In genomic region chr3:47409284-47409683, GRCh38 we compare ENCODE assay signal across 19 cellular contexts. TPM values are rescaled to one million over a fixed set of nuclear protein-coding genes. Genes with fewer than 3 reads are reported as not detected.
DNase-seq lines count a peak whose midpoint lies in the region; ATAC-seq, FAIRE-seq and TF ChIP-seq lines count a peak whose summit lies in the region.
"Had no signal": no experiment of that assay in that cellular context is flagged by ENCODE, and none has a peak within 500 bp of the region (broad histone marks: within the 10 kb centered on the region; RNA-seq: fewer than 3 reads in every experiment).

No MANE protein-coding gene starts in this region.

- H4K20me1 ChIP-seq in endothelial cell of umbilical vein (replicated peaks; ENCODE audit: control insufficient read depth, extremely low read depth, insufficient read depth, low read length): no peaks in the 10 kb centered on the region

- H3K27me3 Mint-ChIP-seq in Caco-2 (ENCODE audit: insufficient read depth, unreplicated experiment): no peaks in the 10 kb centered on the region
- H3K27me3 Mint-ChIP-seq: CD4-positive, alpha-beta T cell had no signal

- dilution Hi-C loops in endothelial cell of umbilical vein (cut with MboI; ENCODE audit: extremely low pct_ligation_motif_present, low sequenced_read_pairs): no loop called here

- in situ Hi-C loops in Panc1 (cut with HindIII; ENCODE audit: low pct_unique_long_range_greater_than_20kb, low sequenced_read_pairs): no loop called here

- TF ChIP-seq CTCF in Caco-2 (IDR thresholded peaks at IDR 0.05; ENCODE audit: insufficient read depth in 1 of 2, low read depth in 1 of 2, low read length in 1 of 2, severe bottlenecking in 1 of 2, unreplicated experiment in 1 of 2): no peak
- TF ChIP-seq CTCF in Panc1 (IDR thresholded peaks at IDR 0.05): no peak
- no peak for TF ChIP-seq CTCF in endothelial cell of umbilical vein (IDR thresholded peaks at IDR 0.05; ENCODE audit: extremely low read depth in 1 of 2, insufficient read depth in 1 of 2, low read depth in 1 of 2, low read length in 2 of 2)

- no peaks in the 10 kb centered on the region for H3K9me3 Mint-ChIP-seq in Caco-2 (ENCODE audit: unreplicated experiment)
- H3K9me3 Mint-ChIP-seq: CD4-positive, alpha-beta T cell had no signal

- DNase-seq in Caco-2: no peak
- DNase-seq in Panc1 (ENCODE audit: low read depth, low spot score): no peak
- no peak for DNase-seq in endothelial cell of umbilical vein (ENCODE audit: low read depth, low spot score)
- DNase-seq in NCI-H446 treated with DMSO at 0.1 percent for 48 hours (lab: John Stamatoyannopoulos, UW): no peak
- DNase-seq in NK-92 (lab: John Stamatoyannopoulos, UW; ENCODE audit: unreplicated experiment): no peak
- no peak for DNase-seq in small intestine
- DNase-seq: ACHN; AML-193; CD4-positive, alpha-beta T cell; DMS79 treated with DMSO at 0.1 percent for 48 hours; GF-D8; GM23248; HCEC 1CT; IMR-90 had no signal

- H3K27ac ChIP-seq in Panc1 (ENCODE audit: low read length): no peak overlapping the region
- no peak overlapping the region for H3K27ac ChIP-seq in endothelial cell of umbilical vein (ENCODE audit: insufficient read depth, low read depth, low read length)
- no peak overlapping the region for H3K27ac ChIP-seq in small intestine (ENCODE audit: low read depth in 1 of 2, low read length in 1 of 2)
- H3K27ac ChIP-seq: C4-2B, GM23248 had no signal

- H2AFZ ChIP-seq in endothelial cell of umbilical vein (ENCODE audit: low read depth, low read length): no peak overlapping the region
- H2AFZ ChIP-seq: GM23248 had no signal

- no peak overlapping the region for H3K4me2 ChIP-seq in endothelial cell of umbilical vein (ENCODE audit: insufficient read depth, low read length)

- H3K36me3 ChIP-seq in Caco-2 (ENCODE audit: control insufficient read depth, insufficient read depth, low read length) (peaks cover 2% of the 10 kb centered on the region), Panc1 (ENCODE audit: control insufficient read depth, insufficient read depth, low read length) (no peaks in the 10 kb centered on the region), endothelial cell of umbilical vein (ENCODE audit: control insufficient read depth in 2 of 2, extremely low read depth in 1 of 2, insufficient read depth in 2 of 2, low read length in 2 of 2) (peaks cover 0 to 67% of the 10 kb centered on the region in 2 experiments), small intestine (ENCODE audit: control insufficient read depth in 2 of 2, insufficient read depth in 2 of 2, low read length in 2 of 2) (peaks cover 25 to 32% of the 10 kb centered on the region in 2 donors)

- no peak overlapping the region for H3K27ac Mint-ChIP-seq in Caco-2 (ENCODE audit: unreplicated experiment)
- H3K27ac Mint-ChIP-seq: CD4-positive, alpha-beta T cell had no signal

- TF ChIP-seq POLR2A in endothelial cell of umbilical vein (IDR thresholded peaks at IDR 0.05; ENCODE audit: low read depth, low read length): no peak

- peaks cover 3% of the 10 kb centered on the region for H3K79me2 ChIP-seq in endothelial cell of umbilical vein (ENCODE audit: control insufficient read depth, insufficient read depth, low read length)

- no peak for ATAC-seq in Panc1
- ATAC-seq: K562 had no signal

- H3K4me3 ChIP-seq in Caco-2 (ENCODE audit: low read depth, low read length): no peak overlapping the region
- H3K4me3 ChIP-seq in Panc1 (ENCODE audit: low read depth in 2 of 2, low read length in 2 of 2): no peak overlapping the region
- no peak overlapping the region for H3K4me3 ChIP-seq in endothelial cell of umbilical vein (replicated peaks in 1 of 3; ENCODE audit: insufficient read depth in 1 of 3, low read depth in 1 of 3, low read length in 3 of 3)
- no peak overlapping the region for H3K4me3 ChIP-seq in small intestine (ENCODE audit: low read depth in 1 of 2, low read length in 2 of 2)
- H3K4me3 ChIP-seq: GM23248, K562 had no signal

- intact Hi-C loops in Caco-2 (cut with micrococcal nuclease; ENCODE audit: unreplicated experiment) (no loop called here), Panc1 (cut with micrococcal nuclease; ENCODE audit: unreplicated experiment) (no loop called here), endothelial cell of umbilical vein (cut with micrococcal nuclease) (no loop called here)

- H3K9me1 ChIP-seq in endothelial cell of umbilical vein (replicated peaks; ENCODE audit: control insufficient read depth, extremely low read depth, insufficient read depth, low read length): no peaks in the 10 kb centered on the region

- H3K9me3 ChIP-seq in Caco-2 (no peaks in the 10 kb centered on the region), Panc1 (ENCODE audit: control insufficient read depth, insufficient read depth, low read depth, low read length) (no peaks in the 10 kb centered on the region), endothelial cell of umbilical vein (replicated peaks; ENCODE audit: control insufficient read depth, insufficient read depth, low read length) (no peaks in the 10 kb centered on the region), small intestine (ENCODE audit: control insufficient read depth, low read depth) (no peaks in the 10 kb centered on the region)

- no peak for FAIRE-seq in endothelial cell of umbilical vein (lab: Jason Lieb, UNC)
- no peak for FAIRE-seq in small intestine (lab: Jason Lieb, UNC)
- FAIRE-seq: A204.1, GM19239, HTR-8/SVneo, K562 had no signal

- no peaks in the 10 kb centered on the region for H3K4me1 Mint-ChIP-seq in Caco-2 (ENCODE audit: low read depth, unreplicated experiment)

- WGBS in small intestine, 3 donors: 85 to 92% (median 91%) methylated on average over 15 of the region's 15 CpGs

- CTCF ChIA-PET in Caco-2 (lab: Charles Lee): no interaction called here
- CTCF ChIA-PET in Panc1 (lab: Charles Lee): no interaction called here
- CTCF ChIA-PET in endothelial cell of umbilical vein (lab: Charles Lee): interaction anchor here (1.6 kb wide), 1 partner anchor 12 kb away, joined by 7 read pairs; no protein-coding TSS in a partner anchor

- H3K9ac ChIP-seq in endothelial cell of umbilical vein (replicated peaks; ENCODE audit: extremely low read depth, insufficient read depth, low read length): no peak overlapping the region
- H3K9ac ChIP-seq: GM23248 had no signal

- POLR2A ChIA-PET in Caco-2 (lab: Charles Lee) (no interaction called here), Panc1 (lab: Charles Lee) (no interaction called here), endothelial cell of umbilical vein (lab: Charles Lee) (no interaction called here)

- H3K36me3 Mint-ChIP-seq in Caco-2 (ENCODE audit: insufficient read depth, unreplicated experiment): peaks cover 64% of the 10 kb centered on the region

- H3K4me3 Mint-ChIP-seq in Caco-2 (ENCODE audit: unreplicated experiment): no peak overlapping the region
- H3K4me3 Mint-ChIP-seq: CD4-positive, alpha-beta T cell had no signal

- H3K4me1 ChIP-seq in Caco-2: peaks cover 6% of the 10 kb centered on the region; the same call in 1 of the 2 replicates
- H3K4me1 ChIP-seq in Panc1 (ENCODE audit: control insufficient read depth, insufficient read depth, low read length): no peaks in the 10 kb centered on the region
- H3K4me1 ChIP-seq in endothelial cell of umbilical vein (ENCODE audit: control insufficient read depth, extremely low read depth, insufficient read depth, low read length): no peaks in the 10 kb centered on the region
- no peaks in the 10 kb centered on the region for H3K4me1 ChIP-seq in small intestine (ENCODE audit: control insufficient read depth in 2 of 2, insufficient read depth in 1 of 2, low read depth in 1 of 2, low read length in 1 of 2)

- BruUV-seq in Caco-2 (replicated peaks; lab: Mats Ljungman, UMichigan) (TSS peak; percentile 25), Panc1 (replicated peaks; lab: Mats Ljungman, UMichigan) (TSS peak; percentile 54), endothelial cell of umbilical vein (replicated peaks; lab: Mats Ljungman, UMichigan) (TSS peak; percentile 3)

- H3K27me3 ChIP-seq in Caco-2 (replicated peaks; ENCODE audit: control insufficient read depth, insufficient read depth, low read length) (no peaks in the 10 kb centered on the region), Panc1 (ENCODE audit: control insufficient read depth, insufficient read depth, low read length) (no peaks in the 10 kb centered on the region), endothelial cell of umbilical vein (ENCODE audit: control insufficient read depth in 2 of 2, insufficient read depth in 2 of 2, low read length in 2 of 2) (no peaks in the 10 kb centered on the region), small intestine (ENCODE audit: control insufficient read depth in 2 of 2, insufficient read depth in 2 of 2, low read length in 2 of 2) (no peaks in the 10 kb centered on the region)

TF ChIP-seq in endothelial cell of umbilical vein, 7 proteins besides CTCF, POLR2A, EP300 and RAD21:
- TF ChIP-seq, protein P1, sequence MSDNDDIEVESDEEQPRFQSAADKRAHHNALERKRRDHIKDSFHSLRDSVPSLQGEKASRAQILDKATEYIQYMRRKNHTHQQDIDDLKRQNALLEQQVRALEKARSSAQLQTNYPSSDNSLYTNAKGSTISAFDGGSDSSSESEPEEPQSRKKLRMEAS (IDR thresholded peaks at IDR 0.05; ENCODE audit: insufficient read depth, insufficient read length): no peak
- no peak for TF ChIP-seq EZH2 (IDR thresholded peaks at IDR 0.05; ENCODE audit: borderline replicate concordance, low read depth, low read length, severe bottlenecking)
- TF ChIP-seq FOS (IDR thresholded peaks at IDR 0.05; ENCODE audit: borderline replicate concordance, insufficient read depth, low read length): no peak
- TF ChIP-seq GATA2 (IDR thresholded peaks at IDR 0.05; ENCODE audit: insufficient read depth, insufficient read length, low read depth, low read length): no peak
- no peak for TF ChIP-seq MYC (IDR thresholded peaks at IDR 0.05; ENCODE audit: low read depth, low read length)
- no peak for TF ChIP-seq JUN (IDR thresholded peaks at IDR 0.05; ENCODE audit: borderline replicate concordance, insufficient read depth, insufficient read length, low read depth)
- no peak for TF ChIP-seq POLR2AphosphoS5 (IDR thresholded peaks at IDR 0.05; ENCODE audit: insufficient read depth, low read depth, low read length)

RNA-seq across cellular contexts. Expression of gene PTPN23, which starts 28.5 kb away (rescaled TPM):
- total RNA-seq in Caco-2 (2022) (46.8 and 49.6 TPM in 2 replicates), Panc1 (2021; ENCODE audit: unreplicated experiment) (35.7 TPM), endothelial cell of umbilical vein (57.4 and 63.5 TPM in 2 replicates)
- polyA plus RNA-seq in Panc1 (2012; ENCODE audit: insufficient read length): 34.6 TPM
- polyA plus RNA-seq in endothelial cell of umbilical vein (8.2 and 8.5 TPM in 2 replicates), small intestine (10 to 100 TPM; 10.3 to 17.3 (median 10.5) TPM)
- polyA plus RNA-seq in endothelial cell of umbilical vein (2011; cell fraction: cytosol; rRNA removed): 6.6 and 8.0 TPM in 2 replicates
- 49.9 and 53.0 TPM in 2 replicates for polyA plus RNA-seq in endothelial cell of umbilical vein (2011; cell fraction: nucleus; rRNA removed)
- polyA plus RNA-seq in endothelial cell of umbilical vein (2012): 29.4 and 30.9 TPM in 2 replicates
- 19.0 and 27.8 TPM in 2 replicates for polyA minus RNA-seq in endothelial cell of umbilical vein
- polyA minus RNA-seq in endothelial cell of umbilical vein (2011; cell fraction: cytosol; rRNA and poly(A)+ RNA removed): 7.1 TPM
- 29.2 and 36.0 TPM in 2 replicates for polyA minus RNA-seq in endothelial cell of umbilical vein (2011; cell fraction: nucleus; rRNA and poly(A)+ RNA removed)
